ENCODE assay signal across 8 cellular contexts in the genomic region with DNA sequence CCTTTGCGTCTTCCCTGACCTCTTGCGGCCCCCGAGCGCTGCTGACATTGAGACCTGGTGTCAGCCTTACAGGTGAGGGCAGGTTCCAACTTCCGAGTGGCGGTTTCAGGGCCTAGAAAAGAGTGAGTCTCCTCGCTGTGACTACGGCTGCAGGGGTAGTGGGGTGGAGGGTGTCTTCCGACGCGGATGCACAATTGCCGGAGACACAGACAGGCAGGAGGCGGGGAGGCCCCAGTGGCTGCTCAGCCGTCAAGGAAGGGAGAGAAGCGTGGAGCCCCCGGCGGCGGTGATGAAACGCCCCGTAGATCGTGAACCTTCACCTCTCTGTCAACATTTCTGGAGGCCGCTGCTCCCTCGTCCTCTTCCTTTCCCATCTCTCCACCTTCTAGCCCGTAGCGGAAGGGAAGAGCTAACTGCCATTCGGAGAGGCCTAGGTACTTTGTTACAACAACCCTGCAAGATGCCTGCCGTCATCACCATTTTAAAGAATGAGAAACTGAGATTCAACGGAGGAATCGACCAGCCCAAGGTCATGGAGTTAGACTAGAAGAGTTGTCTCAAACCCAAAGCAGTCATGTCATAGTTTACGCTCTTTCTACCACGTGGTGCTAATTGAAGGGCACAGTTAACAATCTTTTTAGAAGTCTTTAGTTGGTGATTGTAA. TPM values are rescaled to one million over a fixed set of nuclear protein-coding genes. Genes with fewer than 3 reads are reported as not detected.
DNase-seq lines count a peak whose midpoint lies in the region; ATAC-seq, FAIRE-seq and TF ChIP-seq lines count a peak whose summit lies in the region.

No MANE protein-coding gene starts in this region.

- TF ChIP-seq CTCF in WTC11 (IDR thresholded peaks at IDR 0.05) (no peak), right atrium auricular region (IDR thresholded peaks at IDR 0.05) (no peak)

- peak overlapping the region; percentile 91 for H3K27ac Mint-ChIP-seq in WTC11

- CTCF ChIA-PET in WTC11 (lab: Charles Lee): interaction anchor here (1.2 kb wide), 1 partner anchor 67 kb away, joined by 3 read pairs; no protein-coding TSS in a partner anchor

- ATAC-seq in GM18909 (IDR thresholded peaks at IDR 0.05; ENCODE audit: poor library complexity, unreplicated experiment): peak; percentile 33
- ATAC-seq in HG03135 (IDR thresholded peaks at IDR 0.05; ENCODE audit: unreplicated experiment): peak; percentile 26
- peak; percentile 17; the same call in 1 of the 2 replicates for ATAC-seq in WTC11

- H3K36me3 Mint-ChIP-seq in WTC11: peaks cover 18% of the 10 kb centered on the region

- no peaks in the 10 kb centered on the region for H3K9me3 Mint-ChIP-seq in WTC11

- no peak for FAIRE-seq in small intestine (lab: Jason Lieb, UNC)

- DNase-seq in WTC11 (ENCODE audit: low spot score) (peak; percentile 21), right atrium auricular region (ENCODE audit: low spot score) (no peak), small intestine (peak; percentile 43), A172 (ENCODE audit: low spot score) (no peak)
- no peak for DNase-seq in stimulated activated CD4-positive, alpha-beta T cell treated with anti-CD3 and anti-CD28 coated beads, Interleukin-2, amount 100 ng/mL, for 48 hours

- H3K4me3 ChIP-seq in BLaER1: peak overlapping the region; percentile 89
- peak overlapping the region; percentile 93 to 95 for H3K4me3 ChIP-seq in right atrium auricular region
- peak overlapping the region; percentile 76 to 96 for H3K4me3 ChIP-seq in small intestine (ENCODE audit: low read depth in 1 of 2, low read length in 2 of 2)

- peaks cover 51% of the 10 kb centered on the region; the same call in 1 of the 2 replicates for H4K20me1 ChIP-seq in BLaER1

- H3K36me3 ChIP-seq in BLaER1 (peaks cover 35% of the 10 kb centered on the region), right atrium auricular region (peaks cover under 1% of the 10 kb centered on the region), small intestine (ENCODE audit: control insufficient read depth in 2 of 2, insufficient read depth in 2 of 2, low read length in 2 of 2) (peaks cover 0 to 2% of the 10 kb centered on the region in 2 donors)

- H3K4me3 Mint-ChIP-seq in WTC11: peak overlapping the region; percentile 95

- peak overlapping the region; percentile 87 for H3K9ac ChIP-seq in BLaER1

- H3K27me3 Mint-ChIP-seq in WTC11 (ENCODE audit: low read depth): no peaks in the 10 kb centered on the region

- H3K4me1 ChIP-seq in BLaER1 (peaks cover 21% of the 10 kb centered on the region), right atrium auricular region (peaks cover 0 to 25% of the 10 kb centered on the region in 2 donors), small intestine (ENCODE audit: control insufficient read depth in 2 of 2, insufficient read depth in 1 of 2, low read depth in 1 of 2, low read length in 1 of 2) (no peaks in the 10 kb centered on the region)

- WGBS in small intestine, 3 donors: 0 to 2% (median 1%) methylated on average over 31 of the region's 31 CpGs

- peak overlapping the region; percentile 84 for H3K4me2 ChIP-seq in BLaER1

- POLR2A ChIA-PET in WTC11 (lab: Charles Lee): no interaction called here

- H3K4me1 Mint-ChIP-seq in WTC11: peaks cover 18% of the 10 kb centered on the region

- no peaks in the 10 kb centered on the region for H3K27me3 ChIP-seq in BLaER1
- H3K27me3 ChIP-seq in right atrium auricular region: no peaks in the 10 kb centered on the region
- H3K27me3 ChIP-seq in small intestine (ENCODE audit: control insufficient read depth in 2 of 2, insufficient read depth in 2 of 2, low read length in 2 of 2): no peaks in the 10 kb centered on the region

- H3K9me3 ChIP-seq in BLaER1 (no peaks in the 10 kb centered on the region), right atrium auricular region (no peaks in the 10 kb centered on the region), small intestine (ENCODE audit: control insufficient read depth, low read depth) (no peaks in the 10 kb centered on the region)

- H3K27ac ChIP-seq in BLaER1: peak overlapping the region; percentile 93
- H3K27ac ChIP-seq in right atrium auricular region: peak overlapping the region; percentile 92
- peak overlapping the region; percentile 71 to 96 for H3K27ac ChIP-seq in small intestine (ENCODE audit: low read depth in 1 of 2, low read length in 1 of 2)

TF ChIP-seq in WTC11, 78 proteins besides CTCF, POLR2A, EP300 and RAD21 (continues in another document):
- TF ChIP-seq, protein P1, sequence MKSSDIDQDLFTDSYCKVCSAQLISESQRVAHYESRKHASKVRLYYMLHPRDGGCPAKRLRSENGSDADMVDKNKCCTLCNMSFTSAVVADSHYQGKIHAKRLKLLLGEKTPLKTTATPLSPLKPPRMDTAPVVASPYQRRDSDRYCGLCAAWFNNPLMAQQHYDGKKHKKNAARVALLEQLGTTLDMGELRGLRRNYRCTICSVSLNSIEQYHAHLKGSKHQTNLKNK (CRISPR knock-in tag; IDR thresholded peaks at IDR 0.05): no peak
- no peak for TF ChIP-seq TCF7 (CRISPR knock-in tag; IDR thresholded peaks at IDR 0.05; ENCODE audit: low read depth)
- no peak for TF ChIP-seq RELA (CRISPR knock-in tag; IDR thresholded peaks at IDR 0.05; ENCODE audit: borderline replicate concordance)
- TF ChIP-seq MYBL2 (CRISPR knock-in tag; IDR thresholded peaks at IDR 0.05): no peak
- TF ChIP-seq PRDM15 (CRISPR knock-in tag; IDR thresholded peaks at IDR 0.05): no peak
- peak; percentile 91 for TF ChIP-seq GABPB1 (CRISPR knock-in tag; IDR thresholded peaks at IDR 0.05)
- TF ChIP-seq ESRRA (CRISPR knock-in tag; IDR thresholded peaks at IDR 0.05; ENCODE audit: borderline replicate concordance): no peak
- TF ChIP-seq NFATC4 (CRISPR knock-in tag; IDR thresholded peaks at IDR 0.05): no peak
- TF ChIP-seq TP53 (CRISPR knock-in tag; IDR thresholded peaks at IDR 0.05): no peak
- TF ChIP-seq HMGA2 (CRISPR knock-in tag; IDR thresholded peaks at IDR 0.05): no peak
- no peak for TF ChIP-seq E2F4 (CRISPR knock-in tag; IDR thresholded peaks at IDR 0.05; ENCODE audit: borderline replicate concordance, low read depth)

RNA-seq across cellular contexts. Expression of gene DNAJA3, which starts 0.5 kb away (rescaled TPM):
- 54.8 to 64.1 TPM (median 56.0 TPM) in 3 replicates for total RNA-seq in WTC11 (2021)
- total RNA-seq in right atrium auricular region: 10 to 100 TPM; 47.6 to 50.5 TPM
- 10 to 100 TPM; 26.7 to 71.4 (median 31.1) TPM for polyA plus RNA-seq in small intestine
- total RNA-seq in A172 (2014; rRNA removed; shearing (Covaris generic)): 86.7 and 91.9 TPM in 2 replicates

RNA-seq across cellular contexts. Expression of gene CORO7, which starts 9.8 kb away (rescaled TPM):
- total RNA-seq in WTC11 (2021) (36.7 to 45.5 TPM (median 38.6 TPM) in 3 replicates), right atrium auricular region (10 to 100 TPM; 10.3 TPM)
- polyA plus RNA-seq in small intestine: 10 to 100 TPM; 27.3 to 49.2 (median 35.1) TPM
- 16.5 and 21.0 TPM in 2 replicates for total RNA-seq in A172 (2014; rRNA removed; shearing (Covaris generic))

RNA-seq across cellular contexts. Expression of gene NMRAL1, which starts 48.3 kb away (rescaled TPM):
- total RNA-seq in WTC11 (2021): 68.1 to 77.6 TPM (median 69.5 TPM) in 3 replicates
- total RNA-seq in right atrium auricular region: 10 to 100 TPM; 18.7 to 36.3 TPM
- 10 to 100 TPM; 53.9 to 70.9 (median 58.1) TPM for polyA plus RNA-seq in small intestine
- 158 and 176 TPM in 2 replicates for total RNA-seq in A172 (2014; rRNA removed; shearing (Covaris generic))

RNA-seq across cellular contexts. Expression of gene HMOX2, which starts 50.0 kb away (rescaled TPM):
- total RNA-seq in WTC11 (2021) (29.5 to 42.6 TPM (median 31.1 TPM) in 3 replicates), right atrium auricular region (100 to 1,000 TPM in 1 of 2 donors, 10 to 100 TPM in 1; 98.7 to 101 TPM)
- 10 to 100 TPM; 62.7 to 89.7 (median 86.5) TPM for polyA plus RNA-seq in small intestine
- total RNA-seq in A172 (2014; rRNA removed; shearing (Covaris generic)): 150 and 159 TPM in 2 replicates

RNA-seq across cellular contexts. Expression of gene VASN, which starts 54.5 kb away (rescaled TPM):
- total RNA-seq in WTC11 (2021) (8.0 to 9.1 TPM (median 8.3 TPM) in 3 replicates), right atrium auricular region (10 to 100 TPM; 17.9 to 39.0 TPM)
- polyA plus RNA-seq in small intestine: 10 to 100 TPM in 1 of 3 donors, under 1 TPM in 2; 0.45 to 11.4 (median 0.81) TPM
- 87.4 and 100 TPM in 2 replicates for total RNA-seq in A172 (2014; rRNA removed; shearing (Covaris generic))

Comparison
In these comparisons a context has a peak if more than half of its experiments do, and no peak if none do; other contexts are left out.
1. DNase-seq: peak in WTC11 (single experiment) and small intestine (single experiment); none in right atrium auricular region (single experiment), A172 (single experiment) and stimulated activated CD4-positive, alpha-beta T cell treated with anti-CD3 and anti-CD28 coated beads, Interleukin-2, amount 100 ng/mL, for 48 hours (0 of 2).
2. Peak in every context shown above with its lines, with median percentiles within 50 percentile points of each other: H3K27ac ChIP-seq, H3K4me3 ChIP-seq and ATAC-seq.